ENCODE assay signal across 18 cellular contexts in the genomic region with DNA sequence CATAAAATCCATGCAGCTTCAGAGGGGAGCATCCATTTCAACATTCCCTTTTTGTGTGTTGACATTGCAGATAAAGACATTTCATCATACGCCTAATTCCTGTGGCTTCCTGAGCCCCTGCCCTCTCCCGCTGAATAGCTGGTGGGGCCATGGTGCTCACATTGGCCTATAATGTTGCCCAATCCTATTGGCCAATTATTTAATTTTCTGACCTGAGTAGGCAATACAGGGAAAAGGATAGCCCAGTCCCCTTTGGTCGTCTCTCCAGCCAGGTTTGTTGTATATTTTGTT.
DNase-seq lines count a peak whose midpoint lies in the region; ATAC-seq and TF ChIP-seq lines count a peak whose summit lies in the region.
"Had no signal": no experiment of that assay in that cellular context is flagged by ENCODE, and none has a peak within 500 bp of the region (broad histone marks: within the 10 kb centered on the region; RNA-seq: fewer than 3 reads in every experiment).

No MANE protein-coding gene starts in this region.

- no peak for ATAC-seq in T-helper 17 cell

- H3K4me1 ChIP-seq in breast epithelium (no peaks in the 10 kb centered on the region), Karpas-422 (ENCODE audit: low read length) (no peaks in the 10 kb centered on the region)
- H3K4me1 ChIP-seq: SJSA1 had no signal

- BruUV-seq in MCF 10A (replicated peaks; lab: Mats Ljungman, UMichigan), result no TSS peak

- H3K27ac ChIP-seq in breast epithelium, result no peak overlapping the region
- no peak overlapping the region for H3K27ac ChIP-seq in RWPE1
- H3K27ac ChIP-seq in Karpas-422 (ENCODE audit: low read length), result no peak overlapping the region
- H3K27ac ChIP-seq: HL-60, SJSA1 had no signal

- H3K9me3 ChIP-seq in breast epithelium, result no peaks in the 10 kb centered on the region
- no peaks in the 10 kb centered on the region for H3K9me3 ChIP-seq in T-helper 17 cell (ENCODE audit: control insufficient read depth, low read length, poor library complexity, severe bottlenecking)
- H3K9me3 ChIP-seq in Karpas-422 (ENCODE audit: low read length), result no peaks in the 10 kb centered on the region
- H3K9me3 ChIP-seq: SJSA1 had no signal

- no peak overlapping the region for H3K4me3 ChIP-seq in breast epithelium
- H3K4me3 ChIP-seq in fibroblast of villous mesenchyme (ENCODE audit: low read depth, low read length), result no peak overlapping the region
- no peak overlapping the region for H3K4me3 ChIP-seq in Karpas-422 (ENCODE audit: low read length)
- H3K4me3 ChIP-seq: SJSA1 had no signal

- H3K27ac Mint-ChIP-seq in MCF 10A (ENCODE audit: low read depth, unreplicated experiment), result no peak overlapping the region
- no peak overlapping the region for H3K27ac Mint-ChIP-seq in T-helper 17 cell

- H3K36me3 ChIP-seq in breast epithelium, result no peaks in the 10 kb centered on the region
- no peaks in the 10 kb centered on the region for H3K36me3 ChIP-seq in Karpas-422 (ENCODE audit: insufficient read depth, low read length)
- H3K36me3 ChIP-seq: SJSA1 had no signal

- H2AFZ ChIP-seq in Karpas-422 (ENCODE audit: low read length), result no peak overlapping the region

- no peaks in the 10 kb centered on the region for H3K9me2 ChIP-seq in Karpas-422 (replicated peaks; ENCODE audit: insufficient read depth, low read length)

- CTCF ChIA-PET in MCF 10A (lab: Yijun Ruan, JAX) (interaction anchor here (0.5 kb wide), 1 partner anchor 50 kb away, joined by 4 read pairs; no protein-coding TSS in a partner anchor), RWPE1 (lab: Yijun Ruan, JAX) (no interaction called here)

- TF ChIP-seq CTCF in MCF 10A (IDR thresholded peaks at IDR 0.05; ENCODE audit: unreplicated experiment), result no peak
- TF ChIP-seq CTCF in breast epithelium (IDR thresholded peaks at IDR 0.05), result no peak
- TF ChIP-seq CTCF in fibroblast of villous mesenchyme (IDR thresholded peaks at IDR 0.05; ENCODE audit: insufficient read depth, low read depth, low read length), result no peak
- TF ChIP-seq CTCF in RWPE1 (conservative IDR thresholded peaks at IDR 0.05; ENCODE audit: low read depth), result no peak

- H3K4me2 ChIP-seq in Karpas-422 (ENCODE audit: low read depth, low read length, poor library complexity, severe bottlenecking), result no peak overlapping the region

- H3K36me3 Mint-ChIP-seq in MCF 10A (ENCODE audit: insufficient read depth, unreplicated experiment) (no peaks in the 10 kb centered on the region), T-helper 17 cell (ENCODE audit: low read depth) (no peaks in the 10 kb centered on the region)

- TF ChIP-seq POLR2A in breast epithelium (IDR thresholded peaks at IDR 0.05), result no peak

- DNase-seq in MCF 10A (ENCODE audit: unreplicated experiment) (peak; percentile 68), breast epithelium (ENCODE audit: low spot score in 2 of 2) (no peak), SW480 (ENCODE audit: low spot score) (peak; percentile 62), fibroblast of villous mesenchyme (ENCODE audit: low read depth) (peak; percentile 78), T-helper 17 cell (no peak), RWPE1 (ENCODE audit: low spot score) (no peak), NOMO-1 (lab: John Stamatoyannopoulos, UW; ENCODE audit: unreplicated experiment in 2 of 2) (no peak), Karpas-422 (no peak)
- DNase-seq: C1 segment of cervical spinal cord, DND-41, HCEC 1CT, KBM-7, NCI-H1105 treated with DMSO at 0.1 percent for 48 hours, NCI-H1694 treated with DMSO at 0.1 percent for 48 hours, NCI-H2107, NCI-H526 treated with DMSO at 0.1 percent for 48 hours had no signal

- no peak overlapping the region for H3K9ac ChIP-seq in Karpas-422 (ENCODE audit: low read length)

- no peaks in the 10 kb centered on the region for H4K20me1 ChIP-seq in Karpas-422 (ENCODE audit: insufficient read depth, low read depth, low read length)

- H3K9me3 Mint-ChIP-seq in MCF 10A (ENCODE audit: unreplicated experiment), result no peaks in the 10 kb centered on the region

- H3K79me2 ChIP-seq in Karpas-422 (ENCODE audit: low read length), result no peaks in the 10 kb centered on the region

- no peaks in the 10 kb centered on the region for H3K27me3 ChIP-seq in breast epithelium
- no peaks in the 10 kb centered on the region for H3K27me3 ChIP-seq in Karpas-422 (ENCODE audit: low read length)
- H3K27me3 ChIP-seq: SJSA1 had no signal

- H3K4me1 Mint-ChIP-seq in MCF 10A (ENCODE audit: insufficient read depth, unreplicated experiment) (no peaks in the 10 kb centered on the region), T-helper 17 cell (no peaks in the 10 kb centered on the region)

- H3K4me3 Mint-ChIP-seq in MCF 10A (ENCODE audit: unreplicated experiment), result no peak overlapping the region
- no peak overlapping the region for H3K4me3 Mint-ChIP-seq in T-helper 17 cell

- POLR2A ChIA-PET in MCF 10A (lab: Yijun Ruan, JAX), result no interaction called here
- POLR2A ChIA-PET in RWPE1 (lab: Yijun Ruan, JAX; ENCODE audit: low non-redundant PET), result no interaction called here

- intact Hi-C loops in MCF 10A (cut with micrococcal nuclease) (no loop called here), breast epithelium (cut with DNase I; ENCODE audit: low total_unique reads) (no loop called here)

- H3K27me3 Mint-ChIP-seq in MCF 10A (ENCODE audit: insufficient read depth, unreplicated experiment), result peaks cover 48% of the 10 kb centered on the region
- H3K27me3 Mint-ChIP-seq in T-helper 17 cell, result no peaks in the 10 kb centered on the region

Comparison
In these comparisons a context has a peak if more than half of its experiments do, and no peak if none do; other contexts are left out.
1. DNase-seq: peak in MCF 10A (single experiment), SW480 (single experiment) and fibroblast of villous mesenchyme (single experiment); none in breast epithelium (0 of 2), T-helper 17 cell (0 of 3), RWPE1 (single experiment), NOMO-1 (0 of 2) and Karpas-422 (single experiment).